13 cellular contexts compared by ENCODE assay signal in genomic region chr19:38711726-38712153, GRCh38. TPM values are rescaled to one million over a fixed set of nuclear protein-coding genes. Genes with fewer than 3 reads are reported as not detected.
DNase-seq lines count a peak whose midpoint lies in the region; TF ChIP-seq lines count a peak whose summit lies in the region.
"Had no signal": no experiment of that assay in that cellular context is flagged by ENCODE, and none has a peak within 500 bp of the region (broad histone marks: within the 10 kb centered on the region; RNA-seq: fewer than 3 reads in every experiment).

No MANE protein-coding gene starts in this region.

- H3K27ac ChIP-seq in dorsolateral prefrontal cortex (peak overlapping the region; percentile 58 to 99 (median 90)), urinary bladder (ENCODE audit: low read depth) (peak overlapping the region; percentile 40)
- H3K27ac ChIP-seq: 22Rv1 had no signal

- no peaks in the 10 kb centered on the region for H3K27me3 ChIP-seq in dorsolateral prefrontal cortex

- intact Hi-C loops in dorsolateral prefrontal cortex (cut with DNase I): loop anchor here in 1 of 2 donors (5.0 kb wide), 1 partner anchor 54 kb away; no protein-coding TSS in a partner anchor

- peak overlapping the region in 1 of 59 donors; percentile 13 for H3K4me3 ChIP-seq in dorsolateral prefrontal cortex
- H3K4me3 ChIP-seq in urinary bladder (ENCODE audit: low read depth, low read length): no peak overlapping the region

- no peaks in the 10 kb centered on the region for H3K4me1 ChIP-seq in urinary bladder (ENCODE audit: insufficient read depth)

- DNase-seq in DMS 273 (lab: John Stamatoyannopoulos, UW; ENCODE audit: unreplicated experiment): peak; percentile 53
- DNase-seq in DMS 273 treated with DMSO at 0.1 percent for 48 hours (lab: John Stamatoyannopoulos, UW): no peak
- no peak for DNase-seq in dorsolateral prefrontal cortex
- DNase-seq in lung microvascular endothelial cell (ENCODE audit: low read depth in 2 of 2): peak; percentile 36 to 81
- DNase-seq in NCI-H187 (lab: John Stamatoyannopoulos, UW): no peak
- no peak for DNase-seq in NCI-H2081 treated with DMSO at 0.1 percent for 48 hours (lab: John Stamatoyannopoulos, UW)
- no peak for DNase-seq in NCI-H1105 treated with DMSO at 0.1 percent for 48 hours (lab: John Stamatoyannopoulos, UW)
- DNase-seq: activated CD4-positive, alpha-beta memory T cell treated with anti-CD3 and anti-CD28 coated beads, Interleukin-2, amount 10 ng/mL, durations not matched to agents 7 days and 5 days; endodermal cell; NCI-H526; small intestine had no signal

- WGBS in urinary bladder: 32% methylated on average over 12 of the region's 12 CpGs

- no peaks in the 10 kb centered on the region for H3K36me3 ChIP-seq in urinary bladder (ENCODE audit: insufficient read depth)

- no peak for TF ChIP-seq CTCF in dorsolateral prefrontal cortex (IDR thresholded peaks at IDR 0.05 in 54 of 56, conservative IDR thresholded peaks at IDR 0.05 in 2 of 56; ENCODE audit: low read depth in 1 of 56, partially characterized antibody in 56 of 56)

RNA-seq across cellular contexts. Expression of gene CAPN12, which starts 32.5 kb away (rescaled TPM):
- 1 to 10 TPM in 55 of 120 experiments, under 1 TPM in 32, not detected in 33; 0.19 to 3.0 (median 1.2) TPM for total RNA-seq in dorsolateral prefrontal cortex
- total RNA-seq in lung microvascular endothelial cell: under 0.01 TPM in 2 replicates
- total RNA-seq in urinary bladder: 1.4 TPM
- 3.2 TPM for polyA plus RNA-seq in urinary bladder

Comparison
In these comparisons a context has a peak if more than half of its experiments do, and no peak if none do; other contexts are left out.
1. DNase-seq: peak in DMS 273 (single experiment) and lung microvascular endothelial cell (2 of 2); none in DMS 273 treated with DMSO at 0.1 percent for 48 hours (single experiment), dorsolateral prefrontal cortex (0 of 10), NCI-H187 (0 of 2), NCI-H2081 treated with DMSO at 0.1 percent for 48 hours (single experiment) and NCI-H1105 treated with DMSO at 0.1 percent for 48 hours (single experiment).